Comparison of ENCODE assay signal across 14 cellular contexts in the genomic region with DNA sequence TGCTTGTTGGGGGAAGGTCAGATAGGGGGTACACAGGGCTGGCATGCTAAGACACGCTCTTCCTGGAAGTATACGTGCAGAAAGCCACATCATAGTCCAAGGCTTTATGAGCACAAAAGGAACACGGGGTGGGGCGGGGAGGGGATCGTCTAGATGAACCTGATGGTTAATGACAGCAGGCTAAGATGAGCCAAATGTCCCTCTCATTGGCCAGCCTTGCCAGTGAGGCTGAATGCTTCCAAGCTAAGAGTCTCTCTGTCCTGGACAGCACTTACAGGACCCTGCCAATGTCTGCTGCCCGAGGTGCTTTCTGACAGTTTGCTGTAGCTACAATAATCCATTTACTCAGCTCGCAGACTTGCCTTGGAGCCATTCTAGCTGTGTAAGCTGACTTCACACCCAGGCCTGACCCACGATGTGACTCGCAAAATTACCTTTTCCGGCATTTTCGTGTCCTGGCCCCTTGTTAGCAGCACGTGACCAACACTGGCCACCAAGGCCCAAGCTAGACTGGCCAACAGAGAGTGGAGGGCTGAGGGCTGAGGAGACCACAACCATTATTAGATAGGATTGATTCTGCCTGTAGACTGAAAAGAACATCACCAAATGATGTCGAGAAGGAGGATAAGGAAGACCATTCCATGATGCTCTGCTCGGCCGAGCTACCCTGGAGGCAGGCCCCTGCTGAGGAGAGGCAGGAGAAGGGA.
A peak's percentile ranks its signal among the peaks of the same experiment; 100 is the strongest.
DNase-seq lines count a peak whose midpoint lies in the region; ATAC-seq and TF ChIP-seq lines count a peak whose summit lies in the region.
"Had no signal": no experiment of that assay in that cellular context is flagged by ENCODE, and none has a peak within 500 bp of the region (broad histone marks: within the 10 kb centered on the region; RNA-seq: fewer than 3 reads in every experiment).

No MANE protein-coding gene starts in this region.

- H3K9ac ChIP-seq in mammary epithelial cell (ENCODE audit: insufficient read depth, low read length), result no peak overlapping the region

- no peaks in the 10 kb centered on the region for H3K9me3 Mint-ChIP-seq in MCF 10A (ENCODE audit: unreplicated experiment)
- H3K9me3 Mint-ChIP-seq: neural crest cell had no signal

- TF ChIP-seq POLR2A in heart left ventricle (IDR thresholded peaks at IDR 0.05), result no peak
- no peak for TF ChIP-seq POLR2A in transverse colon (IDR thresholded peaks at IDR 0.05)
- TF ChIP-seq POLR2A in stomach (IDR thresholded peaks at IDR 0.05), result no peak

- no peaks in the 10 kb centered on the region for H3K79me2 ChIP-seq in mammary epithelial cell (ENCODE audit: insufficient read depth, low read length)

- peaks cover 13% of the 10 kb centered on the region for H3K4me1 ChIP-seq in mammary epithelial cell (ENCODE audit: insufficient read depth, low read length)
- H3K4me1 ChIP-seq in heart left ventricle, result peaks cover 0 to 20% (median 9%) of the 10 kb centered on the region in 12 donors
- H3K4me1 ChIP-seq in transverse colon, result peaks cover 0 to 10% (median 0%) of the 10 kb centered on the region in 4 donors
- H3K4me1 ChIP-seq in stomach, result no peaks in the 10 kb centered on the region
- H3K4me1 ChIP-seq: BE2C had no signal

- intact Hi-C loops in mammary epithelial cell (cut with micrococcal nuclease), result no loop called here
- intact Hi-C loops in MCF 10A (cut with micrococcal nuclease), result no loop called here
- intact Hi-C loops in heart left ventricle (cut with DNase I), result loop anchor here in 1 of 10 donors (10.0 kb wide), 1 partner anchor 141 kb away; no protein-coding TSS in a partner anchor
- intact Hi-C loops in transverse colon (cut with DNase I; ENCODE audit: low total_unique reads), result no loop called here
- intact Hi-C loops in stomach (cut with DNase I; ENCODE audit: low total_unique reads), result no loop called here

- no peaks in the 10 kb centered on the region for H3K27me3 Mint-ChIP-seq in MCF 10A (ENCODE audit: insufficient read depth, unreplicated experiment)

- no TSS peak for BruUV-seq in mammary epithelial cell (replicated peaks; lab: Mats Ljungman, UMichigan)
- no TSS peak for BruUV-seq in MCF 10A (replicated peaks; lab: Mats Ljungman, UMichigan)

- POLR2A ChIA-PET in MCF 10A (lab: Yijun Ruan, JAX), result interaction anchor here (0.6 to 1.9 kb wide), 5 partner anchors 10 to 235 kb away, joined by 3 to 6 read pairs (median 3); no protein-coding TSS in a partner anchor

- 67% methylated on average over 12 of the region's 15 CpGs for WGBS in mammary epithelial cell (ENCODE audit: low coverage, missing lambda C conversion rate)
- 59 to 79% (median 68%) methylated on average over 14 to 15 of the region's 15 CpGs for WGBS in heart left ventricle, 4 donors
- WGBS in transverse colon (ENCODE audit: low coverage in 1 of 2), 2 donors, result 82 to 95% methylated on average over 4 to 15 of the region's 15 CpGs
- 78 to 83% (median 80%) methylated on average over 15 of the region's 15 CpGs for WGBS in stomach, 5 donors

- H3K4me3 ChIP-seq in mammary epithelial cell (replicated peaks in 1 of 3; ENCODE audit: insufficient read depth in 1 of 3, low read depth in 2 of 3, low read length in 3 of 3), result no peak overlapping the region
- H3K4me3 ChIP-seq in heart left ventricle, result no peak overlapping the region
- H3K4me3 ChIP-seq in transverse colon, result no peak overlapping the region
- no peak overlapping the region for H3K4me3 ChIP-seq in stomach
- H3K4me3 ChIP-seq: SJSA1 had no signal

- TF ChIP-seq EP300 in transverse colon (IDR thresholded peaks at IDR 0.05; ENCODE audit: low read depth) (no peak), stomach (IDR thresholded peaks at IDR 0.05) (no peak)

- dilution Hi-C loops in mammary epithelial cell (cut with HindIII; ENCODE audit: low sequenced_read_pairs), result no loop called here

- TF ChIP-seq CTCF in mammary epithelial cell (conservative IDR thresholded peaks at IDR 0.05 in 1 of 2, IDR thresholded peaks at IDR 0.05 in 1 of 2; ENCODE audit: extremely low read depth in 1 of 2, insufficient read depth in 1 of 2, low read depth in 1 of 2, low read length in 2 of 2) (no peak), MCF 10A (IDR thresholded peaks at IDR 0.05; ENCODE audit: unreplicated experiment) (no peak), heart left ventricle (IDR thresholded peaks at IDR 0.05) (no peak), transverse colon (IDR thresholded peaks at IDR 0.05) (no peak), stomach (IDR thresholded peaks at IDR 0.05) (no peak)

- DNase-seq in mammary epithelial cell (peak; percentile 23), MCF 10A (ENCODE audit: unreplicated experiment) (no peak), heart left ventricle (peak in 2 of 5 donors; percentile 58 to 62), transverse colon (peak; percentile 30), DMS 273 (lab: John Stamatoyannopoulos, UW; ENCODE audit: unreplicated experiment) (no peak), stomach (no peak)
- peak; percentile 16 for DNase-seq in activated naive CD4-positive, alpha-beta T cell treated with anti-CD3 and anti-CD28 coated beads, Interleukin-2, amount 50 U/mL, for 16 hours
- DNase-seq: BE2C, cortex of kidney, NCI-H1092, NCI-H524 treated with DMSO at 0.1 percent for 48 hours had no signal

- ATAC-seq in heart left ventricle (peak; percentile 80 to 84 (median 82)), HG02885 (IDR thresholded peaks at IDR 0.05; ENCODE audit: poor library complexity, unreplicated experiment) (no peak)

- no peak overlapping the region for H3K27ac Mint-ChIP-seq in MCF 10A (ENCODE audit: low read depth, unreplicated experiment)

- no peaks in the 10 kb centered on the region for H4K20me1 ChIP-seq in mammary epithelial cell (ENCODE audit: insufficient read depth, low read length)

- peaks cover 9% of the 10 kb centered on the region for H3K36me3 Mint-ChIP-seq in MCF 10A (ENCODE audit: insufficient read depth, unreplicated experiment)

- CTCF ChIA-PET in mammary epithelial cell (lab: Charles Lee; ENCODE audit: low non-redundant PET) (no interaction called here), MCF 10A (lab: Yijun Ruan, JAX) (interaction anchor here (0.6 to 5.3 kb wide), 4 partner anchors 10 to 620 kb away, joined by 3 to 45 read pairs (median 4); no protein-coding TSS in a partner anchor)

- H3K4me2 ChIP-seq in mammary epithelial cell (ENCODE audit: insufficient read depth, low read depth, low read length), result no peak overlapping the region

- in situ Hi-C loops in mammary epithelial cell (cut with MboI; ENCODE audit: low sequenced_read_pairs in 2 of 2) (no loop called here), transverse colon (cut with MboI; ENCODE audit: low pct_ligation_motif_present in 1 of 4, low pct_unique_long_range_greater_than_20kb in 1 of 4, low sequenced_read_pairs in 3 of 4) (loop anchor here in 1 of 4 donors (25.0 kb wide), 1 partner anchor 343 kb away; no protein-coding TSS in a partner anchor)

- H3K27ac ChIP-seq in mammary epithelial cell (ENCODE audit: insufficient read depth, low read depth, low read length) (no peak overlapping the region), heart left ventricle (peak overlapping the region in 8 of 12 donors; percentile 15 to 78 (median 57)), transverse colon (no peak overlapping the region), stomach (no peak overlapping the region)
- H3K27ac ChIP-seq: SJSA1 had no signal

- no peaks in the 10 kb centered on the region for H3K9me3 ChIP-seq in mammary epithelial cell (replicated peaks; ENCODE audit: insufficient read depth, low read length)
- H3K9me3 ChIP-seq in heart left ventricle, result no peaks in the 10 kb centered on the region
- no peaks in the 10 kb centered on the region for H3K9me3 ChIP-seq in transverse colon
- H3K9me3 ChIP-seq in stomach, result no peaks in the 10 kb centered on the region
- H3K9me3 ChIP-seq: BE2C, SJSA1 had no signal

- H3K4me3 Mint-ChIP-seq in MCF 10A (ENCODE audit: unreplicated experiment), result no peak overlapping the region
- H3K4me3 Mint-ChIP-seq: neural crest cell had no signal

- H3K27me3 ChIP-seq in mammary epithelial cell (ENCODE audit: insufficient read depth, low read length), result no peaks in the 10 kb centered on the region
- H3K27me3 ChIP-seq in heart left ventricle, result no peaks in the 10 kb centered on the region
- H3K27me3 ChIP-seq in transverse colon, result no peaks in the 10 kb centered on the region
- peaks cover 0 to 9% (median 0%) of the 10 kb centered on the region in 3 donors for H3K27me3 ChIP-seq in stomach
- H3K27me3 ChIP-seq: BE2C, SJSA1 had no signal

- peaks cover 3% of the 10 kb centered on the region for H3K36me3 ChIP-seq in mammary epithelial cell (ENCODE audit: insufficient read depth, low read length)
- peaks cover 0 to 13% (median 2%) of the 10 kb centered on the region in 9 donors for H3K36me3 ChIP-seq in heart left ventricle
- peaks cover 0 to 4% (median 0%) of the 10 kb centered on the region in 4 donors for H3K36me3 ChIP-seq in transverse colon
- peaks cover 0 to 7% (median 2%) of the 10 kb centered on the region in 4 donors for H3K36me3 ChIP-seq in stomach
- H3K36me3 ChIP-seq: BE2C had no signal

- no peaks in the 10 kb centered on the region for H3K4me1 Mint-ChIP-seq in MCF 10A (ENCODE audit: insufficient read depth, unreplicated experiment)

- no peak overlapping the region for H2AFZ ChIP-seq in mammary epithelial cell (ENCODE audit: low read depth, low read length)

Comparison
In these comparisons a context has a peak if more than half of its experiments do, and no peak if none do; other contexts are left out.
1. DNase-seq: peak in mammary epithelial cell (single experiment), activated naive CD4-positive, alpha-beta T cell treated with anti-CD3 and anti-CD28 coated beads, Interleukin-2, amount 50 U/mL, for 16 hours (single experiment) and transverse colon (single experiment); none in MCF 10A (single experiment), DMS 273 (single experiment) and stomach (single experiment).
2. H3K27ac ChIP-seq: peak in heart left ventricle (8 of 12); none in mammary epithelial cell (single experiment), transverse colon (0 of 4) and stomach (0 of 5).